15 cellular contexts compared by ENCODE assay signal in genomic region chrX:7145454-7145853, GRCh38. TPM values are rescaled to one million over a fixed set of nuclear protein-coding genes. Genes with fewer than 3 reads are reported as not detected.
A peak's percentile ranks its signal among the peaks of the same experiment; 100 is the strongest.
DNase-seq lines count a peak whose midpoint lies in the region; ATAC-seq and TF ChIP-seq lines count a peak whose summit lies in the region.
"Had no signal": no experiment of that assay in that cellular context is flagged by ENCODE, and none has a peak within 500 bp of the region (broad histone marks: within the 10 kb centered on the region; RNA-seq: fewer than 3 reads in every experiment).

No MANE protein-coding gene starts in this region.

- no peaks in the 10 kb centered on the region for H3K27me3 Mint-ChIP-seq in activated T-helper 17 cell treated with anti-CD3 and anti-CD28 coated beads, Interleukin-2, amount 50 U/mL, for 72 hours

- H3K27me3 ChIP-seq in ACC112 (ENCODE audit: insufficient read depth, low read length) (no peaks in the 10 kb centered on the region), lower lobe of right lung (ENCODE audit: low read depth) (no peaks in the 10 kb centered on the region)
- H3K27me3 ChIP-seq: tibial artery had no signal

- no peak for ATAC-seq in activated T-helper 17 cell treated with anti-CD3 and anti-CD28 coated beads, Interleukin-2, amount 50 U/mL, for 72 hours (replicated peaks)
- ATAC-seq in lower lobe of right lung (no peak), HG03097 (IDR thresholded peaks at IDR 0.05; ENCODE audit: low FRiP score, unreplicated experiment) (no peak)
- ATAC-seq: GM23338 had no signal

- H3K4me3 ChIP-seq in ACC112 (ENCODE audit: low read depth, low read length) (peak overlapping the region; percentile 48), lower lobe of right lung (no peak overlapping the region)
- H3K4me3 ChIP-seq: GM23338, left ventricle myocardium inferior, tibial artery had no signal

- intact Hi-C loops in lower lobe of right lung (cut with DNase I), result no loop called here

- peaks cover 70% of the 10 kb centered on the region for H3K79me2 ChIP-seq in ACC112 (ENCODE audit: control insufficient read depth, insufficient read depth, low read length, unreplicated experiment)

- peaks cover 6% of the 10 kb centered on the region for H3K36me3 Mint-ChIP-seq in activated T-helper 17 cell treated with anti-CD3 and anti-CD28 coated beads, Interleukin-2, amount 50 U/mL, for 72 hours (ENCODE audit: low read depth)

- H3K4me1 ChIP-seq in ACC112 (ENCODE audit: control insufficient read depth, insufficient read depth, low read length, unreplicated experiment), result peaks cover 18% of the 10 kb centered on the region
- peaks cover 11% of the 10 kb centered on the region for H3K4me1 ChIP-seq in lower lobe of right lung

- DNase-seq in EL (peak; percentile 29), lower lobe of right lung (no peak), NCI-H2107 (lab: John Stamatoyannopoulos, UW) (no peak), putamen (ENCODE audit: low spot score) (no peak), NCI-H345 treated with DMSO at 0.1 percent for 48 hours (lab: John Stamatoyannopoulos, UW; ENCODE audit: unreplicated experiment) (no peak)
- DNase-seq: activated CD4-positive, alpha-beta T cell treated with anti-CD3 and anti-CD28 coated beads, Interleukin-2, amount 50 U/mL, for 48 hours; activated gamma-delta T cell; left ventricle myocardium inferior; NCI-H510A treated with DMSO at 0.1 percent for 48 hours; tibial artery had no signal

- H3K4me3 Mint-ChIP-seq in activated T-helper 17 cell treated with anti-CD3 and anti-CD28 coated beads, Interleukin-2, amount 50 U/mL, for 72 hours, result peak overlapping the region; percentile 73
- H3K4me3 Mint-ChIP-seq: GM23338 had no signal

- H2AFZ ChIP-seq in ACC112 (ENCODE audit: low read length, unreplicated experiment), result no peak overlapping the region
- H2AFZ ChIP-seq: GM23338 had no signal

- H3K9me3 ChIP-seq in lower lobe of right lung, result no peaks in the 10 kb centered on the region
- H3K9me3 ChIP-seq: left ventricle myocardium inferior, tibial artery had no signal

- H3K27ac ChIP-seq in ACC112 (ENCODE audit: low read depth, low read length) (peak overlapping the region; percentile 10; the same call in 1 of the 2 replicates), lower lobe of right lung (peak overlapping the region; percentile 1)
- H3K27ac ChIP-seq: left ventricle myocardium inferior, tibial artery had no signal

- no peaks in the 10 kb centered on the region for H3K9me3 Mint-ChIP-seq in activated T-helper 17 cell treated with anti-CD3 and anti-CD28 coated beads, Interleukin-2, amount 50 U/mL, for 72 hours
- H3K9me3 Mint-ChIP-seq: GM23338; T-helper 2 cell treated with Interferon-gamma antibody and Interleukin-4, amounts not matched to agents 5 μg/mL and 100 μg/mL, for 36 hours had no signal

- no peak for TF ChIP-seq CTCF in lower lobe of right lung (IDR thresholded peaks at IDR 0.05)

- H3K27ac Mint-ChIP-seq in activated T-helper 17 cell treated with anti-CD3 and anti-CD28 coated beads, Interleukin-2, amount 50 U/mL, for 72 hours, result no peak overlapping the region
- H3K27ac Mint-ChIP-seq: GM23338; T-helper 2 cell treated with Interferon-gamma antibody and Interleukin-4, amounts not matched to agents 5 μg/mL and 100 μg/mL, for 36 hours had no signal

- H3K4me1 Mint-ChIP-seq in activated T-helper 17 cell treated with anti-CD3 and anti-CD28 coated beads, Interleukin-2, amount 50 U/mL, for 72 hours, result peaks cover 5% of the 10 kb centered on the region

- H3K36me3 ChIP-seq in ACC112 (ENCODE audit: insufficient read depth, low read length) (no peaks in the 10 kb centered on the region; the same call in 1 of the 2 replicates), lower lobe of right lung (no peaks in the 10 kb centered on the region)
- H3K36me3 ChIP-seq: left ventricle myocardium inferior, tibial artery had no signal

RNA-seq across cellular contexts. Expression of gene STS, which starts 2.1 kb away (rescaled TPM):
- 1 to 10 TPM; 1.6 to 3.5 TPM for total RNA-seq in activated T-helper 17 cell treated with anti-CD3 and anti-CD28 coated beads, Interleukin-2, amount 50 U/mL, for 72 hours
- 9.7 TPM for total RNA-seq in lower lobe of right lung

RNA-seq across cellular contexts. Expression of gene PUDP, which starts 2.5 kb away (rescaled TPM):
- total RNA-seq in activated T-helper 17 cell treated with anti-CD3 and anti-CD28 coated beads, Interleukin-2, amount 50 U/mL, for 72 hours, result 10 to 100 TPM; 11.2 to 22.1 TPM
- total RNA-seq in lower lobe of right lung, result 19.8 TPM
